27 cellular contexts compared by ENCODE assay signal in genomic region chr12:68065687-68066086, GRCh38.
"Had no signal": no experiment of that assay in that cellular context is flagged by ENCODE, and none has a peak within 500 bp of the region (broad histone marks: within the 10 kb centered on the region; RNA-seq: fewer than 3 reads in every experiment).

No MANE protein-coding gene starts in this region.

- H3K4me3 ChIP-seq: gastrocnemius medialis, left ventricle myocardium inferior, lung, mucosa of descending colon, psoas muscle, sigmoid colon, tibial nerve had no signal

- H3K27ac ChIP-seq: gastrocnemius medialis, left ventricle myocardium inferior, parathyroid adenoma, psoas muscle, sigmoid colon, tibial nerve, WERI-Rb-1 had no signal

- H3K9me3 ChIP-seq: gastrocnemius medialis, psoas muscle had no signal

- H3K36me3 ChIP-seq: gastrocnemius medialis, left ventricle myocardium inferior, sigmoid colon, tibial nerve, WERI-Rb-1 had no signal

- H3K27me3 ChIP-seq: gastrocnemius medialis, sigmoid colon, tibial nerve had no signal

- H3K4me1 ChIP-seq: gastrocnemius medialis, left ventricle myocardium inferior, parathyroid adenoma, psoas muscle, sigmoid colon, tibial nerve had no signal

- DNase-seq: activated CD4-positive, alpha-beta T cell treated with anti-CD3 and anti-CD28 coated beads for 1 hour; activated CD4-positive, alpha-beta T cell treated with anti-CD3 and anti-CD28 coated beads, Interleukin-2, amount 50 U/mL, for 1 hour; activated CD8-positive, alpha-beta memory T cell treated with anti-CD3 and anti-CD28 coated beads, Interleukin-2, amount 10 ng/mL, durations not matched to agents 7 days and 5 days; activated CD8-positive, alpha-beta T cell treated with anti-CD3 and anti-CD28 coated beads, Interleukin-2, amount 10 ng/mL, durations not matched to agents 7 days and 5 days; activated gamma-delta T cell treated with Interleukin-2 at 50 U/mL for 16 hours; activated naive CD4-positive, alpha-beta T cell treated with anti-CD3 and anti-CD28 coated beads, Interleukin-2, amount 50 U/mL, for 16 hours; activated T-cell treated with anti-CD3 and anti-CD28 coated beads, Interleukin-2, amount 50 U/mL, for 1 hour; amniotic stem cell; caudate nucleus; cortex of kidney; effector memory CD8-positive, alpha-beta T cell; erythroblast; gastrocnemius medialis; glutamatergic neuron; left ventricle myocardium inferior; mesendoderm; mucosa of descending colon; nucleus accumbens; psoas muscle; sigmoid colon; stimulated activated CD4-positive, alpha-beta T cell treated with anti-CD3 and anti-CD28 coated beads, Interleukin-15, amount 100 ng/mL, for 24 hours; stimulated activated CD4-positive, alpha-beta T cell treated with anti-CD3 and anti-CD28 coated beads, Interleukin-2, amount 100 ng/mL, for 24 hours; stimulated activated naive CD4-positive, alpha-beta T cell treated with Interleukin-2 at 50 U/mL for 16 hours; WERI-Rb-1 had no signal

- H2AFZ ChIP-seq: parathyroid adenoma had no signal

- H3K79me2 ChIP-seq: parathyroid adenoma had no signal

- H3K9ac ChIP-seq: parathyroid adenoma had no signal
